26 cellular contexts compared by ENCODE assay signal in the genomic region with DNA sequence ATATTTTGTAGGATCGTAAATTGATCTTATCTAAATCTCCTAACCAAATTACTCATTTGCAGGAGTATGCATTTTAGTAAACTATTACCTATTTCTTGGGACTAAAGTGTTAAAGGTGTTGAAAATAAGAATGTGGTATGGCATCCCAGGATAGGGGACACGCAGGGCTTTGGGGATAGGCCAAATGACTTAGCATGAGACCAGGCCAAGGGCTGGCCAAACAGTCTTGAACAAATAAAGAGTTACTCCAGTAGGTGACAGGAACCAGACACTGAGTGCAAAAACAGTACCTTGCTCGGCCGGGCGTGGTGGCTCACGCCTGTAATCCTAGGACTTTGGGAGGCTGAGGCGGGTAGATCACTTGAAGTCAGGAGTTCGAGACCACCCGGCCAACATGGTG. TPM values are rescaled to one million over a fixed set of nuclear protein-coding genes. Genes with fewer than 3 reads are reported as not detected.
DNase-seq lines count a peak whose midpoint lies in the region; ATAC-seq and TF ChIP-seq lines count a peak whose summit lies in the region.
"Had no signal": no experiment of that assay in that cellular context is flagged by ENCODE, and none has a peak within 500 bp of the region (broad histone marks: within the 10 kb centered on the region; RNA-seq: fewer than 3 reads in every experiment).

No MANE protein-coding gene starts in this region.

- H3K4me1 ChIP-seq in right lobe of liver (peaks cover 0 to 60% (median 30%) of the 10 kb centered on the region in 4 donors), stomach (peaks cover 18 to 62% (median 34%) of the 10 kb centered on the region in 4 donors), A673 (ENCODE audit: insufficient read depth, low read length, poor library complexity, severe bottlenecking) (no peaks in the 10 kb centered on the region)
- H3K4me1 ChIP-seq: tibial artery had no signal

- CTCF ChIA-PET in A673 (lab: Charles Lee): no interaction called here

- H3K4me1 Mint-ChIP-seq in T-helper 17 cell: peaks cover 3% of the 10 kb centered on the region
- H3K4me1 Mint-ChIP-seq: activated CD4-positive, alpha-beta T cell treated with anti-CD3 and anti-CD28 coated beads for 36 hours; immature natural killer cell had no signal

- TF ChIP-seq CTCF in right lobe of liver (IDR thresholded peaks at IDR 0.05) (no peak), stomach (IDR thresholded peaks at IDR 0.05) (no peak), A673 (conservative IDR thresholded peaks at IDR 0.05; ENCODE audit: low read depth, low read length) (no peak), GM20000 (IDR thresholded peaks at IDR 0.05; ENCODE audit: extremely low read depth, missing control alignments) (no peak)

- BruUV-seq in A673 (replicated peaks; lab: Mats Ljungman, UMichigan): no TSS peak

- H3K27ac Mint-ChIP-seq in T-helper 17 cell: peak overlapping the region; percentile 32
- H3K27ac Mint-ChIP-seq: activated CD4-positive, alpha-beta T cell treated with anti-CD3 and anti-CD28 coated beads for 36 hours; immature natural killer cell had no signal

- H3K4me3 ChIP-seq in H7 (ENCODE audit: insufficient read depth, low read depth, low read length): no peak overlapping the region
- no peak overlapping the region for H3K4me3 ChIP-seq in right lobe of liver
- no peak overlapping the region for H3K4me3 ChIP-seq in stomach
- no peak overlapping the region for H3K4me3 ChIP-seq in A673 (ENCODE audit: low read depth, low read length, poor library complexity, severe bottlenecking)
- H3K4me3 ChIP-seq: gastrocnemius medialis, GM12878, left lung, tibial artery had no signal

- no peak for TF ChIP-seq POLR2A in right lobe of liver (IDR thresholded peaks at IDR 0.05)
- TF ChIP-seq POLR2A in stomach (IDR thresholded peaks at IDR 0.05): no peak

- peaks cover 6% of the 10 kb centered on the region for H3K36me3 Mint-ChIP-seq in T-helper 17 cell (ENCODE audit: low read depth)

- H3K9me3 ChIP-seq in T-helper 17 cell (ENCODE audit: control insufficient read depth, low read length, poor library complexity, severe bottlenecking) (no peaks in the 10 kb centered on the region), right lobe of liver (no peaks in the 10 kb centered on the region), stomach (no peaks in the 10 kb centered on the region), A673 (ENCODE audit: low read depth, low read length, poor library complexity, severe bottlenecking) (no peaks in the 10 kb centered on the region)
- H3K9me3 ChIP-seq: gastrocnemius medialis, left lung, tibial artery had no signal

- DNase-seq in H7: peak; percentile 4
- DNase-seq in T-helper 17 cell: no peak
- peak in 1 of 3 donors; percentile 67 for DNase-seq in right lobe of liver
- no peak for DNase-seq in stomach
- no peak for DNase-seq in HuH-7 (ENCODE audit: low spot score)
- no peak for DNase-seq in A673 (ENCODE audit: low spot score)
- DNase-seq in GM20000 (ENCODE audit: low spot score): no peak
- no peak for DNase-seq in NCI-H2227 (lab: John Stamatoyannopoulos, UW; ENCODE audit: unreplicated experiment)
- DNase-seq: activated CD4-positive, alpha-beta T cell treated with anti-CD3 and anti-CD28 coated beads for 36 hours; activated effector memory CD4-positive, alpha-beta T cell treated with anti-CD3 and anti-CD28 coated beads, Interleukin-2, amount 50 U/mL, for 16 hours; activated T-cell treated with anti-CD3 and anti-CD28 coated beads for 4 hours; central memory CD4-positive, alpha-beta T cell; dermis blood vessel endothelial cell; gastrocnemius medialis; GOT3; hippocampal formation; immature natural killer cell; left lung; mesendoderm; NCI-H1092; NCI-H1930; stimulated activated CD4-positive, alpha-beta T cell treated with anti-CD3 and anti-CD28 coated beads, Interleukin-2, amount 100 ng/mL, for 24 hours; tibial artery had no signal

- POLR2A ChIA-PET in A673 (lab: Charles Lee; ENCODE audit: low non-redundant PET): no interaction called here

- H3K27ac ChIP-seq in right lobe of liver (peak overlapping the region; percentile 71 to 100 (median 95)), stomach (peak overlapping the region; percentile 22 to 73 (median 61)), A673 (ENCODE audit: low read depth, low read length, poor library complexity, severe bottlenecking) (no peak overlapping the region)
- H3K27ac ChIP-seq: gastrocnemius medialis, HL-60, tibial artery had no signal

- no peaks in the 10 kb centered on the region for H3K27me3 ChIP-seq in H7 (ENCODE audit: control insufficient read depth, insufficient read depth, low read length)
- no peaks in the 10 kb centered on the region for H3K27me3 ChIP-seq in right lobe of liver
- no peaks in the 10 kb centered on the region for H3K27me3 ChIP-seq in stomach
- no peaks in the 10 kb centered on the region for H3K27me3 ChIP-seq in A673 (replicated peaks; ENCODE audit: insufficient read depth, low read depth, low read length, poor library complexity)
- H3K27me3 ChIP-seq: gastrocnemius medialis, left lung, tibial artery had no signal

- H3K36me3 ChIP-seq in H7 (replicated peaks; ENCODE audit: control insufficient read depth, insufficient read depth, low read length) (peaks cover 3% of the 10 kb centered on the region), right lobe of liver (peaks cover 0 to 8% (median 0%) of the 10 kb centered on the region in 4 donors), stomach (peaks cover 11 to 56% (median 48%) of the 10 kb centered on the region in 4 donors), A673 (ENCODE audit: insufficient read depth, low read length, poor library complexity, severe bottlenecking) (no peaks in the 10 kb centered on the region)

- no peak overlapping the region for H3K4me3 Mint-ChIP-seq in T-helper 17 cell
- H3K4me3 Mint-ChIP-seq: activated CD4-positive, alpha-beta T cell treated with anti-CD3 and anti-CD28 coated beads for 36 hours; immature natural killer cell had no signal

- H3K27me3 Mint-ChIP-seq in T-helper 17 cell: no peaks in the 10 kb centered on the region
- H3K27me3 Mint-ChIP-seq: activated CD4-positive, alpha-beta T cell treated with anti-CD3 and anti-CD28 coated beads for 36 hours had no signal

- TF ChIP-seq EP300 in stomach (IDR thresholded peaks at IDR 0.05): no peak

- no peak for ATAC-seq in T-helper 17 cell
- ATAC-seq in right lobe of liver: peak in 3 of 4 donors; percentile 7 to 52 (median 13)
- ATAC-seq: activated CD4-positive, alpha-beta T cell treated with anti-CD3 and anti-CD28 coated beads for 36 hours; gastrocnemius medialis; SK-N-SH treated with all-trans-retinoic acid at 6 μM for 48 hours had no signal

- 46% methylated on average over 9 of the region's 9 CpGs for whole genome bisulfite sequencing in right lobe of liver (ENCODE audit: insufficient coverage, low coverage, low lambda C conversion rate, missing lambda C conversion rate)
- WGBS in stomach, 5 donors: 53 to 72% (median 64%) methylated on average over 9 of the region's 9 CpGs

- intact Hi-C loops in right lobe of liver (cut with DNase I) (no loop called here), stomach (cut with DNase I; ENCODE audit: low total_unique reads) (no loop called here), A673 (cut with micrococcal nuclease; ENCODE audit: unreplicated experiment) (no loop called here)

RNA-seq across cellular contexts. Expression of gene TBC1D2, which starts 25.1 kb away (rescaled TPM):
- total RNA-seq in H7 (2014; rRNA removed; shearing (Covaris generic)): 4.2 and 4.5 TPM in 2 replicates
- total RNA-seq in T-helper 17 cell (1 to 10 TPM; 7.8 to 8.2 TPM), right lobe of liver (10 to 100 TPM in 2 of 6 experiments, 1 to 10 TPM in 4; 5.1 to 17.5 (median 9.7) TPM), stomach (10 to 100 TPM in 3 of 5 donors, 1 to 10 TPM in 2; 2.9 to 36.4 (median 24.0) TPM), A673 (2021) (2.8 and 3.2 TPM in 2 replicates)
- polyA plus RNA-seq in stomach: 10 to 100 TPM in 1 of 3 donors, 1 to 10 TPM in 2; 6.4 to 28.5 (median 7.8) TPM

RNA-seq across cellular contexts. Expression of gene CORO2A, which starts 37.9 kb away (rescaled TPM):
- total RNA-seq in H7 (2014; rRNA removed; shearing (Covaris generic)): 30.5 and 32.1 TPM in 2 replicates
- total RNA-seq in T-helper 17 cell (10 to 100 TPM; 13.9 to 16.6 TPM), right lobe of liver (1 to 10 TPM in 5 of 6 experiments, under 1 TPM in 1; 0.67 to 6.2 (median 3.3) TPM), stomach (10 to 100 TPM in 4 of 5 donors, 1 to 10 TPM in 1; 4.5 to 26.7 (median 11.3) TPM), A673 (2021) (0.52 and 0.68 TPM in 2 replicates)
- polyA plus RNA-seq in stomach: 10 to 100 TPM in 1 of 3 donors, 1 to 10 TPM in 2; 2.8 to 10.8 (median 7.3) TPM
